14 cellular contexts compared by ENCODE assay signal in the genomic region with DNA sequence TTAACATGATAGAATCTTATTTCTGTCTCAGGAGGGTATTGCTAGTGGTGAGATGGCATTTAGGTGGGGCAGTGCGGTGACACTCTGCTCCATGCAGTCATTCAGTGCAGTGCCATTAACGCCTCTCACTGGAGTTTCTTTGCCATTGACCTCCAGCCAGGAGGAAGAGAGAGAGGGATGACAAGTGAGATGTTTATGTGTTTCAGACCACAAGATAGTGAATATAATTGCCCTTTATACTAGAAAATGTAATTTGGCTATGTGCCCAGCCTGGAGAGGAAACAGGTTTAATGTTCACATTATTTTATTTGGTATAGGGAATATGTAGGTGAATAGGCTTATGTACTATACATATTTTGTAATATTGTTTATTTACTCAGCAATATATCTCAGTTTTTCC.
"Had no signal": no experiment of that assay in that cellular context is flagged by ENCODE, and none has a peak within 500 bp of the region (broad histone marks: within the 10 kb centered on the region; RNA-seq: fewer than 3 reads in every experiment).

No MANE protein-coding gene starts in this region.

- H3K27me3 Mint-ChIP-seq: activated T-helper 17 cell treated with anti-CD3 and anti-CD28 coated beads, Interleukin-2, amount 50 U/mL, for 72 hours; naive thymus-derived CD8-positive, alpha-beta T cell; stimulated activated naive CD8-positive, alpha-beta T cell treated with anti-CD3 and anti-CD28 coated beads, Interleukin-15, amount 100 ng/mL, for 72 hours had no signal

- H3K36me3 Mint-ChIP-seq: naive thymus-derived CD8-positive, alpha-beta T cell had no signal

- ATAC-seq: activated T-helper 17 cell treated with anti-CD3 and anti-CD28 coated beads, Interleukin-2, amount 50 U/mL, for 72 hours; gastrocnemius medialis; left lung; mucosa of descending colon; naive thymus-derived CD8-positive, alpha-beta T cell; stimulated activated naive CD8-positive, alpha-beta T cell treated with anti-CD3 and anti-CD28 coated beads, Interleukin-15, amount 100 ng/mL, for 72 hours had no signal

- DNase-seq: activated CD4-positive, alpha-beta T cell treated with anti-CD3 and anti-CD28 coated beads, Interleukin-2, amount 50 U/mL, for 1 hour; activated CD4-positive, CD25-positive, alpha-beta regulatory T cell; activated naive CD4-positive, alpha-beta T cell treated with anti-CD3 and anti-CD28 coated beads for 36 hours; activated T-cell treated with anti-CD3 and anti-CD28 coated beads for 4 hours; effector CD4-positive, alpha-beta T cell; gastrocnemius medialis; left lung; mucosa of descending colon; naive thymus-derived CD8-positive, alpha-beta T cell; stimulated activated CD4-positive, alpha-beta T cell treated with anti-CD3 and anti-CD28 coated beads, Interleukin-15, amount 100 ng/mL, for 24 hours; stimulated activated CD4-positive, alpha-beta T cell treated with anti-CD3 and anti-CD28 coated beads, Interleukin-4, amount 100 ng/mL, for 24 hours; stimulated activated naive CD8-positive, alpha-beta T cell treated with anti-CD3 and anti-CD28 coated beads, Interleukin-15, amount 100 ng/mL, for 72 hours; testis had no signal

- H3K27ac Mint-ChIP-seq: activated naive CD4-positive, alpha-beta T cell treated with anti-CD3 and anti-CD28 coated beads for 36 hours; activated T-helper 17 cell treated with anti-CD3 and anti-CD28 coated beads, Interleukin-2, amount 50 U/mL, for 72 hours; naive thymus-derived CD8-positive, alpha-beta T cell; stimulated activated naive CD8-positive, alpha-beta T cell treated with anti-CD3 and anti-CD28 coated beads, Interleukin-15, amount 100 ng/mL, for 72 hours had no signal

- H3K4me1 Mint-ChIP-seq: activated T-helper 17 cell treated with anti-CD3 and anti-CD28 coated beads, Interleukin-2, amount 50 U/mL, for 72 hours; naive thymus-derived CD8-positive, alpha-beta T cell; stimulated activated naive CD8-positive, alpha-beta T cell treated with anti-CD3 and anti-CD28 coated beads, Interleukin-15, amount 100 ng/mL, for 72 hours had no signal

- H3K4me3 Mint-ChIP-seq: activated naive CD4-positive, alpha-beta T cell treated with anti-CD3 and anti-CD28 coated beads for 36 hours; activated T-helper 17 cell treated with anti-CD3 and anti-CD28 coated beads, Interleukin-2, amount 50 U/mL, for 72 hours; naive thymus-derived CD8-positive, alpha-beta T cell; stimulated activated naive CD8-positive, alpha-beta T cell treated with anti-CD3 and anti-CD28 coated beads, Interleukin-15, amount 100 ng/mL, for 72 hours had no signal
